ENCODE assay signal across 15 cellular contexts in genomic region chr5:136811551-136811950, GRCh38.
DNase-seq lines count a peak whose midpoint lies in the region; ATAC-seq, FAIRE-seq and TF ChIP-seq lines count a peak whose summit lies in the region.
"Had no signal": no experiment of that assay in that cellular context is flagged by ENCODE, and none has a peak within 500 bp of the region (broad histone marks: within the 10 kb centered on the region; RNA-seq: fewer than 3 reads in every experiment).

No MANE protein-coding gene starts in this region.

- H3K27ac Mint-ChIP-seq in astrocyte (ENCODE audit: unreplicated experiment) (peak overlapping the region; percentile 44), T-helper 17 cell (no peak overlapping the region), T-cell (no peak overlapping the region)
- H3K27ac Mint-ChIP-seq: WTC11 had no signal

- peak overlapping the region; percentile 51 for H3K9ac ChIP-seq in astrocyte (ENCODE audit: low read length)
- H3K9ac ChIP-seq: BLaER1 had no signal

- peak; percentile 88 for FAIRE-seq in astrocyte (lab: Jason Lieb, UNC)
- FAIRE-seq: endometrium, GM12891 had no signal

- no peak overlapping the region for H2AFZ ChIP-seq in astrocyte (ENCODE audit: low read depth, low read length)

- H3K36me3 ChIP-seq in HEK293 (ENCODE audit: control insufficient read depth in 2 of 2, insufficient read depth in 1 of 2, low read length in 2 of 2), result no peaks in the 10 kb centered on the region
- no peaks in the 10 kb centered on the region for H3K36me3 ChIP-seq in astrocyte (ENCODE audit: insufficient read depth, low read length)
- H3K36me3 ChIP-seq: BLaER1 had no signal

- no peak for ATAC-seq in T-helper 17 cell
- ATAC-seq in T-cell (replicated peaks in 1 of 4), result no peak
- ATAC-seq in HG03175 (IDR thresholded peaks at IDR 0.05; ENCODE audit: unreplicated experiment), result no peak
- ATAC-seq: WTC11 had no signal

- H3K27ac ChIP-seq in 22Rv1 (peak overlapping the region; percentile 27), HEK293 (ENCODE audit: extremely low read depth, low read depth, low read length) (peak overlapping the region; percentile 41; the same call in 1 of the 2 replicates), astrocyte (ENCODE audit: low read depth, low read length) (peak overlapping the region; percentile 85)
- H3K27ac ChIP-seq: BLaER1 had no signal

- peaks cover 3% of the 10 kb centered on the region for H3K9me3 Mint-ChIP-seq in astrocyte (ENCODE audit: unreplicated experiment)
- H3K9me3 Mint-ChIP-seq in T-cell, result peaks cover 0 to 8% (median 5%) of the 10 kb centered on the region in 3 donors

- H3K9me3 ChIP-seq in HEK293 (ENCODE audit: control insufficient read depth, insufficient read depth, low read depth, low read length) (no peaks in the 10 kb centered on the region), astrocyte (ENCODE audit: insufficient read depth, low read depth, low read length) (no peaks in the 10 kb centered on the region), T-helper 17 cell (ENCODE audit: control insufficient read depth, low read length, poor library complexity, severe bottlenecking) (no peaks in the 10 kb centered on the region)
- H3K9me3 ChIP-seq: BLaER1 had no signal

- no peaks in the 10 kb centered on the region for H4K20me1 ChIP-seq in astrocyte (ENCODE audit: insufficient read depth, low read length)
- H4K20me1 ChIP-seq: BLaER1 had no signal

- peak overlapping the region; percentile 68 for H3K4me2 ChIP-seq in astrocyte (ENCODE audit: low read length)
- H3K4me2 ChIP-seq: BLaER1 had no signal

- POLR2A ChIA-PET in HEK293 (lab: Yijun Ruan, JAX), result no interaction called here
- POLR2A ChIA-PET in T-cell (lab: Charles Lee), result no interaction called here

- H3K4me1 ChIP-seq in HEK293 (ENCODE audit: control insufficient read depth, insufficient read depth, low read length), result peaks cover 11% of the 10 kb centered on the region
- peaks cover 34% of the 10 kb centered on the region for H3K4me1 ChIP-seq in astrocyte (ENCODE audit: insufficient read depth, low read length)
- H3K4me1 ChIP-seq: BLaER1 had no signal

- CTCF ChIA-PET in HEK293 (lab: Yijun Ruan, JAX), result interaction anchor here (0.7 to 1.4 kb wide), 4 partner anchors 9 to 509 kb away, joined by 3 to 8 read pairs (median 6); no protein-coding TSS in a partner anchor
- CTCF ChIA-PET in T-cell (lab: Charles Lee), result no interaction called here

- H3K4me1 Mint-ChIP-seq in astrocyte (ENCODE audit: low read depth, unreplicated experiment), result peaks cover 19% of the 10 kb centered on the region
- H3K4me1 Mint-ChIP-seq in T-helper 17 cell, result no peaks in the 10 kb centered on the region
- H3K4me1 Mint-ChIP-seq in T-cell, result no peaks in the 10 kb centered on the region
- H3K4me1 Mint-ChIP-seq: WTC11 had no signal

- no peaks in the 10 kb centered on the region for H3K27me3 ChIP-seq in astrocyte (ENCODE audit: insufficient read depth, low read length)
- H3K27me3 ChIP-seq: BLaER1 had no signal

- H3K36me3 Mint-ChIP-seq in astrocyte (ENCODE audit: low read depth, unreplicated experiment) (peaks cover 2% of the 10 kb centered on the region), T-helper 17 cell (ENCODE audit: low read depth) (no peaks in the 10 kb centered on the region), T-cell (no peaks in the 10 kb centered on the region)
- H3K36me3 Mint-ChIP-seq: WTC11 had no signal

- DNase-seq in astrocyte (ENCODE audit: low read depth) (peak; percentile 93), hepatic stellate cell (ENCODE audit: low spot score) (peak; percentile 61), T-helper 17 cell (no peak), mesenteric fat pad (ENCODE audit: low spot score) (no peak), T-cell (no peak)
- DNase-seq: activated effector memory CD4-positive, alpha-beta T cell treated with anti-CD3 and anti-CD28 coated beads, Interleukin-2, amount 50 U/mL, for 16 hours; mesendoderm; stimulated activated naive CD4-positive, alpha-beta T cell treated with Interleukin-2 at 50 U/mL for 16 hours had no signal

- no peak for TF ChIP-seq CTCF in 22Rv1 (IDR thresholded peaks at IDR 0.05)
- no peak for TF ChIP-seq CTCF in HEK293 (tag by site-specific recombination; IDR thresholded peaks at IDR 0.05)
- no peak for TF ChIP-seq CTCF in astrocyte (IDR thresholded peaks at IDR 0.05; ENCODE audit: insufficient read depth, low read depth, low read length)

- no peak overlapping the region for H3K4me3 Mint-ChIP-seq in astrocyte (ENCODE audit: unreplicated experiment)
- H3K4me3 Mint-ChIP-seq in T-helper 17 cell, result no peak overlapping the region
- no peak overlapping the region for H3K4me3 Mint-ChIP-seq in T-cell
- H3K4me3 Mint-ChIP-seq: WTC11 had no signal

- H3K27me3 Mint-ChIP-seq in astrocyte (ENCODE audit: low read depth, unreplicated experiment) (no peaks in the 10 kb centered on the region), T-helper 17 cell (no peaks in the 10 kb centered on the region), T-cell (no peaks in the 10 kb centered on the region)

- H3K79me2 ChIP-seq in astrocyte (ENCODE audit: insufficient read depth, low read length), result no peaks in the 10 kb centered on the region

- H3K4me3 ChIP-seq in HEK293 (ENCODE audit: low read depth, low read length) (no peak overlapping the region), astrocyte (ENCODE audit: insufficient read depth, low read depth, low read length) (no peak overlapping the region)
- H3K4me3 ChIP-seq: BLaER1 had no signal

TF ChIP-seq in HEK293, 187 proteins besides CTCF, POLR2A, EP300 and RAD21:
- TF ChIP-seq HIC1 (tag by site-specific recombination; IDR thresholded peaks at IDR 0.05) (no peak), ZBTB17 (tag by site-specific recombination; IDR thresholded peaks at IDR 0.05) (peak; percentile 34; the same call in 1 of the 2 replicates), ZNF600 (tag by site-specific recombination; IDR thresholded peaks at IDR 0.05) (peak; percentile 82), ZNF629 (tag by site-specific recombination; IDR thresholded peaks at IDR 0.05) (peak; percentile 51), ZNF660 (tag by site-specific recombination; IDR thresholded peaks at IDR 0.05) (peak; percentile 88), ZNF155 (tag by site-specific recombination; IDR thresholded peaks at IDR 0.05) (no peak), ZNF366 (tag by site-specific recombination; conservative IDR thresholded peaks at IDR 0.05) (peak; percentile 60), SP7 (tag by site-specific recombination; IDR thresholded peaks at IDR 0.05) (0 out of 2 replicates have a peak, but pooled peaks have one; percentile 17), GLIS1 (tag by site-specific recombination; IDR thresholded peaks at IDR 0.05) (0 out of 2 replicates have a peak, but pooled peaks have one; percentile 13), MZF1 (tag by site-specific recombination; IDR thresholded peaks at IDR 0.05; ENCODE audit: borderline replicate concordance) (peak; percentile 79; the same call in 1 of the 2 replicates), ZNF639 (tag by site-specific recombination; IDR thresholded peaks at IDR 0.05) (0 out of 2 replicates have a peak, but pooled peaks have one; percentile 27), ZNF184 (tag by site-specific recombination; IDR thresholded peaks at IDR 0.05) (peak; percentile 74; the same call in 1 of the 2 replicates), KLF9 (tag by site-specific recombination; IDR thresholded peaks at IDR 0.05; ENCODE audit: low read depth) (no peak)

Comparison
In these comparisons a context has a peak if more than half of its experiments do, and no peak if none do; other contexts are left out.
1. H3K27ac ChIP-seq: peak in every context shown above with its lines; median percentile 85 in astrocyte; 41 in HEK293; 27 in 22Rv1.
2. DNase-seq: peak in astrocyte (single experiment) and hepatic stellate cell (single experiment); none in T-helper 17 cell (0 of 3), mesenteric fat pad (single experiment) and T-cell (0 of 34).